In the genomic region with DNA sequence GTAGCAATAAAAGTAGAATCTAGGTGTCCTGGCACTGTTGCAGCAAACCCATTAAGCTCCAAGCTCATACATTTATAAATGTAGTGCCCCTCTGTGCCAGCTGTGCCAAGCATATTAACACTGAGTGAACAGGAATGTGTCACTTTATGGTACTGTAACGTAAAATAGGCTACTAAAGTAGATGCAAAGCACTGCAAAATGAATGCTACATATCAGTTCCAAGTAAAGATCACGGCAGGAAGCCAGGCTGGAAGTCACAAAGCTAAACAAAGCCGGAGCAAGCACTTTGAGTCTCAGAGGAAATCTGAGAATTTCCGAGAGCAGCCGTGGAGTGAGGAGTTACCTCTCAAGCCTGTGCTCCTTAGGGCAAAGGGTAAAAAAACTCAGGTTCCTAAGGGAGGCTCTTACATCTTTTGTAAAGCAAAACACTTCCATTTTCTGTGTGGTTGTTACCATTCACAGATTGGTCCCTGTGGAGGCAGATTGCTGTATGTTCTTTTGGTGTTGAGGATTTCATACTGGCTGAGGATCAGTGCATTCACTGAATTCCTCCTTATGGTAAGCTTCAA, we compare ENCODE assay signal across 13 cellular contexts.
DNase-seq lines count a peak whose midpoint lies in the region; ATAC-seq and TF ChIP-seq lines count a peak whose summit lies in the region.
"Had no signal": no experiment of that assay in that cellular context is flagged by ENCODE, and none has a peak within 500 bp of the region (broad histone marks: within the 10 kb centered on the region; RNA-seq: fewer than 3 reads in every experiment).

No MANE protein-coding gene starts in this region.

- no peaks in the 10 kb centered on the region for H3K9me3 ChIP-seq in HCT116 (ENCODE audit: control insufficient read depth in 1 of 2, insufficient read depth in 1 of 2, low read depth in 1 of 2, low read length in 2 of 2)
- H3K9me3 ChIP-seq in iPS DF 6.9 (ENCODE audit: control insufficient read depth, insufficient read depth, low read length), result no peaks in the 10 kb centered on the region

- no peak for TF ChIP-seq RAD21 in HCT116 (IDR thresholded peaks at IDR 0.05; ENCODE audit: low read depth)

- no peaks in the 10 kb centered on the region for H3K27me3 ChIP-seq in HCT116 (ENCODE audit: insufficient read depth, low read length)
- H3K27me3 ChIP-seq in iPS DF 6.9 (ENCODE audit: control insufficient read depth, insufficient read depth, low read length), result no peaks in the 10 kb centered on the region

- H3K9me3 Mint-ChIP-seq in activated T-cell treated with anti-CD3 and anti-CD28 coated beads, Interleukin-2, amount 50 U/mL, for 24 hours, result no peaks in the 10 kb centered on the region
- H3K9me3 Mint-ChIP-seq: brain; CD4-positive, alpha-beta memory T cell; natural killer cell treated with Interleukin-12 subunit alpha and Interleukin-12 subunit beta and Interleukin-15 and Interleukin-18, amount 100 ng/mL, for 72 hours had no signal

- H2AFZ ChIP-seq in HCT116 (ENCODE audit: low read depth, low read length, poor library complexity, severe bottlenecking), result no peak overlapping the region

- no peak overlapping the region for H3K4me3 ChIP-seq in HCT116 (replicated peaks in 1 of 2; ENCODE audit: low read depth in 1 of 2, low read length in 2 of 2)
- H3K4me3 ChIP-seq in iPS DF 6.9 (ENCODE audit: low read length), result no peak overlapping the region
- H3K4me3 ChIP-seq in retinal pigment epithelial cell (ENCODE audit: low read length), result peak overlapping the region; percentile 15

- TSS peak; percentile 17 for BruUV-seq in HCT116 (replicated peaks; lab: Mats Ljungman, UMichigan)

- H3K4me1 ChIP-seq in HCT116 (ENCODE audit: control insufficient read depth in 1 of 2, insufficient read depth in 2 of 2, low read length in 2 of 2), result no peaks in the 10 kb centered on the region
- H3K4me1 ChIP-seq in iPS DF 6.9 (ENCODE audit: control insufficient read depth, insufficient read depth, low read length), result peaks cover 4% of the 10 kb centered on the region; the same call in 1 of the 2 replicates

- no peaks in the 10 kb centered on the region for H3K9me2 ChIP-seq in HCT116 (ENCODE audit: insufficient read depth)

- H3K9ac ChIP-seq in HCT116 (ENCODE audit: low read length), result no peak overlapping the region

- H3K36me3 Mint-ChIP-seq in activated T-cell treated with anti-CD3 and anti-CD28 coated beads, Interleukin-2, amount 50 U/mL, for 24 hours (ENCODE audit: low read depth), result peaks cover 24% of the 10 kb centered on the region
- H3K36me3 Mint-ChIP-seq: natural killer cell treated with Interleukin-12 subunit alpha and Interleukin-12 subunit beta and Interleukin-15 and Interleukin-18, amount 100 ng/mL, for 72 hours had no signal

- H3K27ac ChIP-seq in HCT116 (ENCODE audit: low read depth, low read length) (no peak overlapping the region), cingulate gyrus (ENCODE audit: low read depth, low read length) (peak overlapping the region; percentile 6), iPS DF 6.9 (ENCODE audit: low read length) (no peak overlapping the region)

- no peak overlapping the region for H3K27ac Mint-ChIP-seq in activated T-cell treated with anti-CD3 and anti-CD28 coated beads, Interleukin-2, amount 50 U/mL, for 24 hours
- H3K27ac Mint-ChIP-seq: CD4-positive, alpha-beta memory T cell; natural killer cell treated with Interleukin-12 subunit alpha and Interleukin-12 subunit beta and Interleukin-15 and Interleukin-18, amount 100 ng/mL, for 72 hours had no signal

- TF ChIP-seq CTCF in HCT116 (IDR thresholded peaks at IDR 0.05 in 2 of 3, conservative IDR thresholded peaks at IDR 0.05 in 1 of 3; ENCODE audit: borderline replicate concordance in 1 of 3, insufficient read depth in 1 of 3, low read depth in 2 of 3, low read length in 2 of 3), result no peak
- TF ChIP-seq CTCF in retinal pigment epithelial cell (conservative IDR thresholded peaks at IDR 0.05; ENCODE audit: low read depth, low read length), result no peak

- H3K27me3 Mint-ChIP-seq in activated T-cell treated with anti-CD3 and anti-CD28 coated beads, Interleukin-2, amount 50 U/mL, for 24 hours, result no peaks in the 10 kb centered on the region
- H3K27me3 Mint-ChIP-seq: brain; CD4-positive, alpha-beta memory T cell; natural killer cell treated with Interleukin-12 subunit alpha and Interleukin-12 subunit beta and Interleukin-15 and Interleukin-18, amount 100 ng/mL, for 72 hours had no signal

- CTCF ChIA-PET in HCT116 (lab: Charles Lee), result no interaction called here

- H3K36me3 ChIP-seq in HCT116 (ENCODE audit: control insufficient read depth in 1 of 2, insufficient read depth in 2 of 2, low read length in 2 of 2) (no peaks in the 10 kb centered on the region), iPS DF 6.9 (ENCODE audit: control insufficient read depth, insufficient read depth, low read length) (no peaks in the 10 kb centered on the region)

- H3K4me2 ChIP-seq in HCT116 (ENCODE audit: low read length), result no peak overlapping the region

- H4K20me1 ChIP-seq in HCT116 (ENCODE audit: insufficient read depth), result no peaks in the 10 kb centered on the region

- RAD21 ChIA-PET in HCT116 (lab: Charles Lee; ENCODE audit: low non-redundant PET in 1 of 2, low total read pairs in 2 of 2, uncharacterized antibody in 2 of 2, unreplicated experiment in 2 of 2), result no interaction called here

- no peak overlapping the region for H3K4me3 Mint-ChIP-seq in activated T-cell treated with anti-CD3 and anti-CD28 coated beads, Interleukin-2, amount 50 U/mL, for 24 hours
- H3K4me3 Mint-ChIP-seq: CD4-positive, alpha-beta memory T cell; natural killer cell treated with Interleukin-12 subunit alpha and Interleukin-12 subunit beta and Interleukin-15 and Interleukin-18, amount 100 ng/mL, for 72 hours had no signal

- no peak for ATAC-seq in HCT116
- ATAC-seq in GM21723 (IDR thresholded peaks at IDR 0.05; ENCODE audit: unreplicated experiment), result no peak
- ATAC-seq in HG03025 (IDR thresholded peaks at IDR 0.05; ENCODE audit: low FRiP score, unreplicated experiment), result no peak
- ATAC-seq: natural killer cell treated with Interleukin-12 subunit alpha and Interleukin-12 subunit beta and Interleukin-15 and Interleukin-18, amount 100 ng/mL, for 72 hours had no signal

- TF ChIP-seq POLR2A in HCT116 (IDR thresholded peaks at IDR 0.05; ENCODE audit: borderline replicate concordance, extremely low read depth, insufficient read depth, insufficient read length), result no peak

- no peak for DNase-seq in HCT116 (ENCODE audit: low read depth, low spot score)
- DNase-seq in iPS DF 6.9 (ENCODE audit: low read depth, low spot score), result peak; percentile 20
- DNase-seq in retinal pigment epithelial cell (ENCODE audit: low read depth), result peak; percentile 78
- no peak for DNase-seq in DMS 273 treated with DMSO at 0.1 percent for 48 hours (lab: John Stamatoyannopoulos, UW)
- no peak for DNase-seq in activated T-cell treated with anti-CD3 and anti-CD28 coated beads, Interleukin-2, amount 50 U/mL, for 24 hours
- DNase-seq: activated T-cell treated with anti-CD3 and anti-CD28 coated beads, Interleukin-2, amount 50 U/mL, for 1 hour; CD4-positive, alpha-beta memory T cell; glutamatergic neuron had no signal

- intact Hi-C loops in HCT116 (cut with micrococcal nuclease), result no loop called here

- H3K79me2 ChIP-seq in HCT116 (ENCODE audit: insufficient read depth, low read length), result no peaks in the 10 kb centered on the region

- POLR2A ChIA-PET in HCT116 (lab: Charles Lee), result no interaction called here

- peaks cover 2% of the 10 kb centered on the region for H3K4me1 Mint-ChIP-seq in activated T-cell treated with anti-CD3 and anti-CD28 coated beads, Interleukin-2, amount 50 U/mL, for 24 hours (ENCODE audit: low read depth)

- no CpG with 5 or more reads among the region's 5 CpGs for WGBS in iPS DF 6.9 (ENCODE audit: insufficient coverage, insufficient read length)

TF ChIP-seq in HCT116, 20 proteins besides CTCF, POLR2A, EP300 and RAD21:
- no peak for TF ChIP-seq CBX3 (IDR thresholded peaks at IDR 0.05; ENCODE audit: low read depth)
- no peak for TF ChIP-seq EGR1 (IDR thresholded peaks at IDR 0.05; ENCODE audit: low read depth)
- no peak for TF ChIP-seq ZFX (IDR thresholded peaks at IDR 0.05)
- TF ChIP-seq EZH2phosphoT487 (IDR thresholded peaks at IDR 0.05; ENCODE audit: borderline replicate concordance), result no peak
TF ChIP-seq in HCT116: peak in this region for 0.

Comparison
In these comparisons a context has a peak if more than half of its experiments do, and no peak if none do; other contexts are left out.
1. DNase-seq: peak in iPS DF 6.9 (single experiment) and retinal pigment epithelial cell (single experiment); none in HCT116 (single experiment), DMS 273 treated with DMSO at 0.1 percent for 48 hours (single experiment) and activated T-cell treated with anti-CD3 and anti-CD28 coated beads, Interleukin-2, amount 50 U/mL, for 24 hours (single experiment).